ENCODE assay signal across 23 cellular contexts in genomic region chr6:44373051-44373450, GRCh38. TPM values are rescaled to one million over a fixed set of nuclear protein-coding genes. Genes with fewer than 3 reads are reported as not detected.
"Had no signal": no experiment of that assay in that cellular context is flagged by ENCODE, and none has a peak within 500 bp of the region (broad histone marks: within the 10 kb centered on the region; RNA-seq: fewer than 3 reads in every experiment).

No MANE protein-coding gene starts in this region.

- H3K36me3 ChIP-seq: esophagus squamous epithelium had no signal

- H3K4me3 Mint-ChIP-seq: activated B cell treated with CpG ODN at 0.5 μM for 24 hours; activated CD4-positive, alpha-beta memory T cell treated with anti-CD3 and anti-CD28 coated beads, Interleukin-2, amount 10 ng/mL, durations not matched to agents 7 days and 5 days; activated T-cell treated with anti-CD3 and anti-CD28 coated beads, Interleukin-2, amount 50 U/mL, for 24 hours; brain; naive thymus-derived CD4-positive, alpha-beta T cell; type B pancreatic cell had no signal

- H3K4me3 ChIP-seq: coronary artery, esophagus squamous epithelium, smooth muscle cell, testis had no signal

- H3K9me3 Mint-ChIP-seq: activated B cell treated with CpG ODN at 0.5 μM for 24 hours; activated CD4-positive, alpha-beta memory T cell treated with anti-CD3 and anti-CD28 coated beads, Interleukin-2, amount 10 ng/mL, durations not matched to agents 7 days and 5 days; activated T-cell treated with anti-CD3 and anti-CD28 coated beads, Interleukin-2, amount 50 U/mL, for 24 hours; activated T-helper 2 cell treated with anti-CD3 and anti-CD28 coated beads, Interferon-gamma antibody, Interleukin-2, Interleukin-4, amounts not matched to agents 10 μg/mL and 5 μg/mL and 100 μg/mL, durations not matched to agents 14 hours and 24 hours and 36 hours; naive thymus-derived CD4-positive, alpha-beta T cell; type B pancreatic cell had no signal

- H3K27me3 ChIP-seq: testis had no signal

- H3K4me1 ChIP-seq: esophagus squamous epithelium, parathyroid adenoma, testis had no signal

- H3K27ac ChIP-seq: coronary artery, esophagus squamous epithelium, parathyroid adenoma, testis had no signal

- H3K9me3 ChIP-seq: esophagus squamous epithelium, testis had no signal

- H3K36me3 Mint-ChIP-seq: brain, type B pancreatic cell had no signal

- H3K4me1 Mint-ChIP-seq: activated B cell treated with CpG ODN at 0.5 μM for 24 hours; activated CD4-positive, alpha-beta memory T cell treated with anti-CD3 and anti-CD28 coated beads, Interleukin-2, amount 10 ng/mL, durations not matched to agents 7 days and 5 days had no signal

- DNase-seq: activated B cell treated with CpG ODN at 0.5 μM for 24 hours; activated CD4-positive, alpha-beta memory T cell treated with anti-CD3 and anti-CD28 coated beads, Interleukin-2, amount 10 ng/mL, durations not matched to agents 7 days and 5 days; activated CD4-positive, alpha-beta T cell treated with anti-CD3 and anti-CD28 coated beads for 48 hours; activated naive CD4-positive, alpha-beta T cell treated with Interleukin-2 at 50 U/mL for 16 hours; activated T-cell treated with anti-CD3 and anti-CD28 coated beads, Interleukin-2, amount 50 U/mL, for 24 hours; anterior cingulate cortex; central memory CD4-positive, alpha-beta T cell; effector CD4-positive, alpha-beta T cell; esophagus squamous epithelium; left cardiac atrium; mesendoderm; naive thymus-derived CD4-positive, alpha-beta T cell; stimulated activated CD4-positive, alpha-beta T cell treated with anti-CD3 and anti-CD28 coated beads, Interleukin-4, amount 100 ng/mL, for 1 hour; testis had no signal

- H3K27me3 Mint-ChIP-seq: brain had no signal

- H3K27ac Mint-ChIP-seq: activated B cell treated with CpG ODN at 0.5 μM for 24 hours; activated CD4-positive, alpha-beta memory T cell treated with anti-CD3 and anti-CD28 coated beads, Interleukin-2, amount 10 ng/mL, durations not matched to agents 7 days and 5 days; activated T-cell treated with anti-CD3 and anti-CD28 coated beads, Interleukin-2, amount 50 U/mL, for 24 hours; activated T-helper 2 cell treated with anti-CD3 and anti-CD28 coated beads, Interferon-gamma antibody, Interleukin-2, Interleukin-4, amounts not matched to agents 10 μg/mL and 5 μg/mL and 100 μg/mL, durations not matched to agents 14 hours and 24 hours and 36 hours; brain; naive thymus-derived CD4-positive, alpha-beta T cell; type B pancreatic cell had no signal

RNA-seq across cellular contexts. Expression of gene SPATS1, which starts 30.6 kb away (rescaled TPM):
- total RNA-seq: activated B cell treated with CpG ODN at 0.5 μM for 24 hours; activated CD4-positive, alpha-beta memory T cell treated with anti-CD3 and anti-CD28 coated beads, Interleukin-2, amount 10 ng/mL, durations not matched to agents 7 days and 5 days; activated T-helper 2 cell treated with anti-CD3 and anti-CD28 coated beads, Interferon-gamma antibody, Interleukin-2, Interleukin-4, amounts not matched to agents 10 μg/mL and 5 μg/mL and 100 μg/mL, durations not matched to agents 14 hours and 24 hours and 36 hours; esophagus squamous epithelium; glomerular endothelial cell; left cardiac atrium; mucosa of gallbladder; naive thymus-derived CD4-positive, alpha-beta T cell; sciatic nerve; smooth muscle cell had no signal
- polyA plus RNA-seq: naive thymus-derived CD4-positive, alpha-beta T cell; smooth muscle cell had no signal
